Comparison of ENCODE assay signal across 8 cellular contexts in genomic region chr10:22325272-22325947, GRCh38. TPM values are rescaled to one million over a fixed set of nuclear protein-coding genes. Genes with fewer than 3 reads are reported as not detected.
DNase-seq lines count a peak whose midpoint lies in the region; ATAC-seq and TF ChIP-seq lines count a peak whose summit lies in the region.

No MANE protein-coding gene starts in this region.

- 1% methylated on average over 42 to 62 of the region's 82 CpGs for WGBS in GM23248 (ENCODE audit: low coverage in 1 of 2, low lambda C conversion rate in 2 of 2, missing lambda C conversion rate in 2 of 2), 2 experiments
- WGBS in psoas muscle, 3 donors = 6 to 17% (median 6%) methylated on average over 37 to 79 of the region's 82 CpGs

- H2AFZ ChIP-seq in GM23248 = peak overlapping the region; percentile 82

- H3K4me1 ChIP-seq in GM23248 (ENCODE audit: insufficient read depth) = peaks cover 35% of the 10 kb centered on the region
- peaks cover 11% of the 10 kb centered on the region for H3K4me1 ChIP-seq in psoas muscle

- H3K4me2 ChIP-seq in GM23248 (ENCODE audit: unreplicated experiment) = peak overlapping the region; percentile 92

- ATAC-seq in psoas muscle = no peak

- H4K20me1 ChIP-seq in GM23248 (ENCODE audit: insufficient read depth) = no peaks in the 10 kb centered on the region

- H3K9me3 ChIP-seq in GM23248 (ENCODE audit: low read depth) (no peaks in the 10 kb centered on the region), psoas muscle (no peaks in the 10 kb centered on the region)

- peaks cover 52% of the 10 kb centered on the region for H3K79me2 ChIP-seq in GM23248 (ENCODE audit: insufficient read depth)

- H3K9ac ChIP-seq in GM23248 = peak overlapping the region; percentile 78

- DNase-seq in GF-D8 (lab: John Stamatoyannopoulos, UW) (peak; percentile 25), GM23248 (peak; percentile 89), Kasumi-1 (lab: John Stamatoyannopoulos, UW) (peak; percentile 18 to 40), T-helper 9 cell (peak; percentile 75), astrocyte of the spinal cord (ENCODE audit: low read depth, low spot score) (peak; percentile 56), hepatic stellate cell (ENCODE audit: low spot score) (peak; percentile 87), psoas muscle (peak; percentile 74 to 83), NCI-H1694 (lab: John Stamatoyannopoulos, UW) (no peak)

- H3K4me3 ChIP-seq in GM23248 = peak overlapping the region; percentile 80
- H3K4me3 ChIP-seq in astrocyte of the spinal cord (ENCODE audit: low read depth, low read length) = peak overlapping the region; percentile 55
- peak overlapping the region; percentile 87 for H3K4me3 ChIP-seq in psoas muscle

- H3K36me3 ChIP-seq in GM23248 (ENCODE audit: low read depth) (peaks cover 36% of the 10 kb centered on the region), psoas muscle (ENCODE audit: insufficient read depth in 1 of 2, low read depth in 1 of 2) (peaks cover 5 to 42% of the 10 kb centered on the region in 2 donors)

- H3K9me2 ChIP-seq in GM23248 (ENCODE audit: insufficient read depth) = no peaks in the 10 kb centered on the region

- H3F3A ChIP-seq in GM23248 (ENCODE audit: insufficient read depth) = peaks cover 22% of the 10 kb centered on the region; the same call in 1 of the 2 replicates

- TF ChIP-seq CTCF in astrocyte of the spinal cord (IDR thresholded peaks at IDR 0.05; ENCODE audit: low read depth, low read length) (no peak), psoas muscle (IDR thresholded peaks at IDR 0.05) (no peak)

- H3K27ac ChIP-seq in GM23248 = peak overlapping the region; percentile 65
- peak overlapping the region; percentile 24 for H3K27ac ChIP-seq in psoas muscle

- H3K27me3 ChIP-seq in GM23248 (replicated peaks; ENCODE audit: insufficient read depth) = 0 out of 2 replicates have a peak, but pooled peaks cover 5% of the 10 kb centered on the region
- no peaks in the 10 kb centered on the region for H3K27me3 ChIP-seq in psoas muscle (ENCODE audit: insufficient read depth in 3 of 3, low read length in 2 of 3)

- intact Hi-C loops in psoas muscle (cut with DNase I) = loop anchor here in 1 of 2 donors (10.0 kb wide), 3 partner anchors 769 to 831 kb away; partner anchors contain the start of genes MSRB2 and SKIDA1

- in situ Hi-C loops in GM23248 (cut with MboI) (no loop called here), astrocyte of the spinal cord (cut with HindIII; ENCODE audit: low sequenced_read_pairs) (no loop called here)

RNA-seq across cellular contexts. Expression of gene BMI1, which starts 4.5 kb away (rescaled TPM):
- total RNA-seq in GM23248 (2014; rRNA removed; shearing (Covaris generic)) = 66.0 and 77.1 TPM in 2 replicates
- polyA plus RNA-seq in GM23248 (2016; fragmentation: Nextera tagmentation; extraction: Ambion mirVana) = 37.6 and 38.0 TPM in 2 replicates
- total RNA-seq in psoas muscle = 10 to 100 TPM; 32.7 to 57.4 (median 43.6) TPM
- 10 to 100 TPM; 21.4 to 57.6 (median 28.3) TPM for polyA plus RNA-seq in psoas muscle

RNA-seq across cellular contexts. Expression of gene COMMD3, which starts 9.2 kb away (rescaled TPM):
- 26.4 and 48.2 TPM in 2 replicates for total RNA-seq in GM23248 (2014; rRNA removed; shearing (Covaris generic))
- polyA plus RNA-seq in GM23248 (2016; fragmentation: Nextera tagmentation; extraction: Ambion mirVana) (103 and 104 TPM in 2 replicates), psoas muscle (10 to 100 TPM; 42.3 to 74.0 (median 57.4) TPM)
- 10 to 100 TPM; 45.5 to 81.4 (median 64.8) TPM for total RNA-seq in psoas muscle

RNA-seq across cellular contexts. Expression of gene SPAG6, which starts 19.9 kb away (rescaled TPM):
- not detected in 2 replicates for total RNA-seq in GM23248 (2014; rRNA removed; shearing (Covaris generic))
- polyA plus RNA-seq in GM23248 (2016; fragmentation: Nextera tagmentation; extraction: Ambion mirVana) = not detected in 2 replicates
- under 1 TPM in 1 of 4 donors, not detected in 3; 0.15 TPM for total RNA-seq in psoas muscle
- not detected for polyA plus RNA-seq in psoas muscle
